ENCODE assay signal across 8 cellular contexts in the genomic region with DNA sequence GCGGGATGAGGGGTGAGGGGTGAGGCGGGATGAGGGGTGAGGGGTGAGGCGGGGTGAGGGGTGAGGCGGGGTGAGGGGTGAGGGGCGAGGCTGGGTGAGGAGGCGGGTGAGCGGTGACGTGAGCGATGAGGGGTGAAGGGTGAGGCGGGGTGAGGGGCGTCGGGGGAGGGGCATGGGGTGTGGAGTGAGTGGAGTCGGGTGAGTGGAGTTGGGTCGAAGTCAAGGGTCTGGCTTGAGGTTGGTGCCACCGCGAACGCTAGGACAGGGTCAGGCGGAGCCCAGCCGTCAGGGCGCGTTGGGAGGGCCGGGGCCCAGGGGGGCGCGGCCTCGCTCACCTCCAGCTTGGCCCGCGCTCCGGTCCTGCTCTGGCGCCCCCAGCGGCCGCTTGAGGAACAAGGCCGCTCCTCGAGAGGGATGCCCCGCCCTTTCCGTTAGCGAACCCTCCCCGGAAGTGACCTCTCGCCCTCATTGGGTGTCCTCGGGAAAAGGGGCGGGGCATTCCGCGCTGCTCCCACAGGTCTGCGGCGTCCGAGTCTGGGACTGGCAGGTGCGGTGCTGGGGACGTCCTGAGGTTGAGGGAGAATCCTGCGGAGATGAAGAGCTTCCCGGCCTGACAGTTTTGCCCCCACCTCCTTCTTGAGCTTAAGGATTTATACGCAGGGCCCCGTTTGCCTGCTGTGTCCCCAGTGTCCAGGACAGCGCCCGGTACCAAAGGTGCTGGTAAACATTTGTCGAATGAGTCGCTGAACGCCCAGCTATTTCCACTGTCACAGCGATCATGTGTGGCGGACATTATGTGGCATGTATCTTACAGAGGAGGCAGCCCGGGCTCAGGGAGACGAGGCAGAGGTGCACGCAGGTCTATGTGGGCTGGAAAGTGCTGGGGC. TPM values are rescaled to one million over a fixed set of nuclear protein-coding genes. Genes with fewer than 3 reads are reported as not detected.
DNase-seq lines count a peak whose midpoint lies in the region; ATAC-seq and TF ChIP-seq lines count a peak whose summit lies in the region.

A gene with protein sequence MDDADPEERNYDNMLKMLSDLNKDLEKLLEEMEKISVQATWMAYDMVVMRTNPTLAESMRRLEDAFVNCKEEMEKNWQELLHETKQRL (minus strand): TSS at position 397 of the 887 bp plus-strand sequence. CDS start 6,514 bp downstream, outside the sequence.

- ATAC-seq in GM21526 (IDR thresholded peaks at IDR 0.05; ENCODE audit: low FRiP score, unreplicated experiment) = peak; percentile 79

- DNase-seq in DMS114 treated with DMSO at 0.1 percent for 48 hours (lab: John Stamatoyannopoulos, UW; ENCODE audit: unreplicated experiment) = peak; percentile 83
- peak; percentile 95 for DNase-seq in HuH-7.5 (ENCODE audit: low spot score)
- DNase-seq in activated T-cell treated with anti-CD3 and anti-CD28 coated beads for 4 hours = peak; percentile 96
- no peak for DNase-seq in epithelial cell of proximal tubule (ENCODE audit: low read depth)
- DNase-seq in stimulated activated CD8-positive, alpha-beta memory T cell treated with anti-CD3 and anti-CD28 coated beads, Interleukin-4, amount 100 ng/mL, for 48 hours = peak; percentile 99

- H3K4me2 ChIP-seq in OCI-LY3 (ENCODE audit: low read length) = peak within 1 kb of the TSS; percentile 79

- H3K27ac ChIP-seq in OCI-LY3 (ENCODE audit: low read length) (no peak within 1 kb of the TSS), mucosa of rectum (ENCODE audit: low read depth in 2 of 2, low read length in 2 of 2) (peak within 1 kb of the TSS; percentile 89 to 95)

- no peaks in the 10 kb centered on the region for H3K36me3 ChIP-seq in OCI-LY3 (replicated peaks; ENCODE audit: low read depth, low read length)
- H3K36me3 ChIP-seq in mucosa of rectum (ENCODE audit: control insufficient read depth in 2 of 2, insufficient read depth in 2 of 2, low read length in 2 of 2) = no peaks in the 10 kb centered on the region

- no peaks in the 10 kb centered on the region for H3K79me2 ChIP-seq in OCI-LY3 (ENCODE audit: low read length)

- no peaks in the 10 kb centered on the region for H3K27me3 ChIP-seq in OCI-LY3 (ENCODE audit: low read depth, low read length)
- no peaks in the 10 kb centered on the region for H3K27me3 ChIP-seq in mucosa of rectum (ENCODE audit: control insufficient read depth in 2 of 2, insufficient read depth in 2 of 2, low read length in 2 of 2)

- no peaks in the 10 kb centered on the region for H4K20me1 ChIP-seq in OCI-LY3 (ENCODE audit: insufficient read depth, low read length)

- no peaks in the 10 kb centered on the region for H3K9me3 ChIP-seq in OCI-LY3 (ENCODE audit: insufficient read depth, low read length)
- no peaks in the 10 kb centered on the region for H3K9me3 ChIP-seq in mucosa of rectum (ENCODE audit: control insufficient read depth in 2 of 2, low read length in 2 of 2)

- no peak within 1 kb of the TSS for H2AFZ ChIP-seq in OCI-LY3 (ENCODE audit: low read depth, low read length)

- peak within 1 kb of the TSS; percentile 87 for H3K4me3 ChIP-seq in OCI-LY3 (ENCODE audit: low read length)
- H3K4me3 ChIP-seq in epithelial cell of proximal tubule (ENCODE audit: low read depth, low read length) = peak within 1 kb of the TSS; percentile 59
- H3K4me3 ChIP-seq in mucosa of rectum (ENCODE audit: low read length in 2 of 2) = peak within 1 kb of the TSS; percentile 73 to 93

- peak within 1 kb of the TSS; percentile 61 for H3K9ac ChIP-seq in OCI-LY3 (ENCODE audit: low read length)
- peak within 1 kb of the TSS; percentile 84 to 93 for H3K9ac ChIP-seq in mucosa of rectum (ENCODE audit: low read depth in 1 of 2, low read length in 2 of 2)

- H3K4me1 ChIP-seq in OCI-LY3 (ENCODE audit: low read length) = no peaks in the 10 kb centered on the region
- H3K4me1 ChIP-seq in mucosa of rectum (ENCODE audit: control insufficient read depth in 2 of 2, insufficient read depth in 2 of 2, low read length in 2 of 2) = peaks cover 8 to 15% of the 10 kb centered on the region in 2 donors

- TF ChIP-seq CTCF in OCI-LY3 (IDR thresholded peaks at IDR 0.05; ENCODE audit: low read depth, low read length) (peak; percentile 52), epithelial cell of proximal tubule (conservative IDR thresholded peaks at IDR 0.05; ENCODE audit: low read depth, low read length) (peak; percentile 80)

RNA-seq across cellular contexts. Expression of the gene that starts here (rescaled TPM):
- 1.0 TPM in 1 of 2 replicates, not detected in the other for total RNA-seq in epithelial cell of proximal tubule
